ENCODE assay signal across 33 cellular contexts in the genomic region with DNA sequence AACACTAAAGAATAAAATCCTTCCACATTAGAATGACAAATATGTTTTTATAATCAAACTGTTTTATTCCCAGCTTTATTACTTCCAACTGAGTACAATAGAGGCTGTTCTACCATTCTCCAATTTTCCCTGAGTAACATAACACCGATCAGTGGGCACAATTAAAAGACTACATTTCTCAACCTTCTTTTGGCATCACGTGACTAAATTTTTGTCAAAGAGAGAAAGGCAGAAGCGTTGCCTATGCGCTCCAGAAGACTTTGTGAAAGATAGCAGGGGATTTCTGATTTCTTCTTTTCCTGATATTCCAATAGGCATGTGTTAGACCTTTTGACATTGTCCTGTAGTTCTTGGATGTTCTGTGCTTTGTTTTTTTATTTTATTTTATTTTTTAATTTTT.
"Had no signal": no experiment of that assay in that cellular context is flagged by ENCODE, and none has a peak within 500 bp of the region (broad histone marks: within the 10 kb centered on the region; RNA-seq: fewer than 3 reads in every experiment).

No MANE protein-coding gene starts in this region.

- FAIRE-seq: astrocyte, bronchial epithelial cell had no signal

- DNase-seq: activated effector memory CD4-positive, alpha-beta T cell treated with anti-CD3 and anti-CD28 coated beads, Interleukin-2, amount 50 U/mL, for 16 hours; activated effector memory CD4-positive, alpha-beta T cell treated with Interleukin-2 at 50 U/mL for 16 hours; activated gamma-delta T cell; activated gamma-delta T cell treated with Interleukin-2 at 50 U/mL for 16 hours; activated naive CD4-positive, alpha-beta T cell; activated naive CD4-positive, alpha-beta T cell treated with anti-CD3 and anti-CD28 coated beads for 36 hours; activated naive CD4-positive, alpha-beta T cell treated with anti-CD3 and anti-CD28 coated beads, Interleukin-2, amount 10 ng/mL, durations not matched to agents 7 days and 5 days; activated naive CD4-positive, alpha-beta T cell treated with anti-CD3 and anti-CD28 coated beads, Interleukin-2, amount 50 U/mL, for 16 hours; activated naive CD4-positive, alpha-beta T cell treated with Interleukin-2 at 50 U/mL for 16 hours; activated naive CD8-positive, alpha-beta T cell treated with anti-CD3 and anti-CD28 coated beads for 36 hours; activated naive CD8-positive, alpha-beta T cell treated with anti-CD3 and anti-CD28 coated beads, Interleukin-2, amount 10 ng/mL, durations not matched to agents 7 days and 5 days; activated naive CD8-positive, alpha-beta T cell treated with anti-CD3 and anti-CD28 coated beads, Interleukin-2, amount 50 U/mL, for 24 hours; activated T-cell treated with anti-CD3 and anti-CD28 coated beads, Interleukin-2, amount 50 U/mL, for 24 hours; activated T-cell treated with anti-CD3 and anti-CD28 coated beads, Interleukin-2, amount 50 U/mL, for 4 hours; activated T-cell treated with anti-CD3 and anti-CD28 coated beads, Interleukin-2, amount 50 U/mL, for 48 hours; activated T-cell treated with anti-CD3 and anti-CD28 coated beads, Interleukin-2, amount 50 U/mL, for 72 hours; adrenal gland; amniotic stem cell; amygdala; anterior cingulate cortex; aorta; body of pancreas; brain microvascular endothelial cell; caudate nucleus; central memory CD4-positive, alpha-beta T cell; cerebellar nuclear complex had no signal

- H3K27ac ChIP-seq: adrenal gland, ascending aorta, body of pancreas, brain microvascular endothelial cell, breast epithelium, cardiac muscle cell had no signal

- H3K36me3 ChIP-seq: adrenal gland, ascending aorta, brain microvascular endothelial cell, breast epithelium, cardiac muscle cell had no signal

- H3K4me3 ChIP-seq: adrenal gland, ascending aorta, body of pancreas, breast epithelium, cardiac muscle cell had no signal

- ATAC-seq: activated naive CD4-positive, alpha-beta T cell treated with anti-CD3 and anti-CD28 coated beads, Interleukin-2, amount 50 U/mL, for 72 hours; activated naive CD8-positive, alpha-beta T cell treated with anti-CD3 and anti-CD28 coated beads, Interleukin-2, amount 50 U/mL, for 24 hours; activated T-cell treated with anti-CD3 and anti-CD28 coated beads, Interleukin-2, amount 50 U/mL, for 4 hours; activated T-cell treated with anti-CD3 and anti-CD28 coated beads, Interleukin-2, amount 50 U/mL, for 72 hours; activated T-helper 17 cell treated with anti-CD3 and anti-CD28 coated beads, Interleukin-2, amount 50 U/mL, for 72 hours; body of pancreas had no signal

- H3K9me3 ChIP-seq: adrenal gland, ascending aorta, body of pancreas had no signal

- H3K4me1 ChIP-seq: adrenal gland, ascending aorta, body of pancreas, breast epithelium had no signal

- H3K27me3 ChIP-seq: adrenal gland, ascending aorta, body of pancreas, brain microvascular endothelial cell, breast epithelium, cardiac muscle cell had no signal
